In genomic region chr11:981764-982163, GRCh38 we compare ENCODE assay signal across 36 cellular contexts. TPM values are rescaled to one million over a fixed set of nuclear protein-coding genes. Genes with fewer than 3 reads are reported as not detected.
"Had no signal": no experiment of that assay in that cellular context is flagged by ENCODE, and none has a peak within 500 bp of the region (broad histone marks: within the 10 kb centered on the region; RNA-seq: fewer than 3 reads in every experiment).

No MANE protein-coding gene starts in this region.

- H3K9me3 Mint-ChIP-seq: activated CD4-positive, alpha-beta memory T cell treated with anti-CD3 and anti-CD28 coated beads for 36 hours; activated CD4-positive, alpha-beta T cell treated with anti-CD3 and anti-CD28 coated beads, Interleukin-2, amount 10 ng/mL, durations not matched to agents 24 days and 14 days; activated naive CD4-positive, alpha-beta T cell treated with anti-CD3 and anti-CD28 coated beads for 36 hours; activated naive CD4-positive, alpha-beta T cell treated with anti-CD3 and anti-CD28 coated beads, Interleukin-2, amount 50 U/mL, for 24 hours; activated naive CD8-positive, alpha-beta T cell treated with anti-CD3 and anti-CD28 coated beads for 36 hours; activated naive CD8-positive, alpha-beta T cell treated with anti-CD3 and anti-CD28 coated beads, Interleukin-2, amount 50 U/mL, for 24 hours; activated T-helper 1 cell treated with anti-CD3 and anti-CD28 coated beads, Interleukin-12 subunit alpha, Interleukin-12 subunit beta, Interleukin-2, Interleukin-4 antibody, amounts not matched to agents 30 ng/mL and 10 ng/mL and 1 ng/mL, durations not matched to agents 14 hours and 24 hours and 36 hours; activated T-helper 2 cell treated with anti-CD3 and anti-CD28 coated beads, Interferon-gamma antibody, Interleukin-2, Interleukin-4, amounts not matched to agents 10 μg/mL and 5 μg/mL and 100 μg/mL, durations not matched to agents 14 hours and 24 hours and 36 hours had no signal

- H3K4me3 ChIP-seq: adrenal gland, body of pancreas, esophagus squamous epithelium, gastroesophageal sphincter had no signal

- H3K27ac Mint-ChIP-seq: activated CD4-positive, alpha-beta memory T cell treated with anti-CD3 and anti-CD28 coated beads for 36 hours; activated CD4-positive, alpha-beta T cell treated with anti-CD3 and anti-CD28 coated beads for 36 hours; activated CD4-positive, alpha-beta T cell treated with anti-CD3 and anti-CD28 coated beads, Interleukin-2, amount 10 ng/mL, durations not matched to agents 24 days and 14 days; activated CD8-positive, alpha-beta memory T cell treated with anti-CD3 and anti-CD28 coated beads, Interleukin-2, amount 10 ng/mL, durations not matched to agents 7 days and 5 days; activated CD8-positive, alpha-beta T cell treated with anti-CD3 and anti-CD28 coated beads, Interleukin-2, amount 10 ng/mL, durations not matched to agents 7 days and 5 days; activated naive CD4-positive, alpha-beta T cell treated with anti-CD3 and anti-CD28 coated beads for 36 hours; activated naive CD4-positive, alpha-beta T cell treated with anti-CD3 and anti-CD28 coated beads, Interleukin-2, amount 50 U/mL, for 24 hours; activated naive CD8-positive, alpha-beta T cell treated with anti-CD3 and anti-CD28 coated beads for 36 hours; activated naive CD8-positive, alpha-beta T cell treated with anti-CD3 and anti-CD28 coated beads, Interleukin-2, amount 50 U/mL, for 24 hours; activated T-helper 1 cell treated with anti-CD3 and anti-CD28 coated beads, Interleukin-12 subunit alpha, Interleukin-12 subunit beta, Interleukin-2, Interleukin-4 antibody, amounts not matched to agents 30 ng/mL and 10 ng/mL and 1 ng/mL, durations not matched to agents 14 hours and 24 hours and 36 hours; activated T-helper 2 cell treated with anti-CD3 and anti-CD28 coated beads, Interferon-gamma antibody, Interleukin-2, Interleukin-4, amounts not matched to agents 10 μg/mL and 5 μg/mL and 100 μg/mL, durations not matched to agents 14 hours and 24 hours and 36 hours had no signal

- ATAC-seq: activated CD4-positive, alpha-beta T cell treated with anti-CD3 and anti-CD28 coated beads for 36 hours; activated CD8-positive, alpha-beta memory T cell treated with anti-CD3 and anti-CD28 coated beads, Interleukin-2, amount 10 ng/mL, durations not matched to agents 7 days and 5 days; activated CD8-positive, alpha-beta T cell treated with anti-CD3 and anti-CD28 coated beads, Interleukin-2, amount 10 ng/mL, durations not matched to agents 7 days and 5 days; activated naive CD8-positive, alpha-beta T cell treated with anti-CD3 and anti-CD28 coated beads, Interleukin-2, amount 50 U/mL, for 24 hours; body of pancreas; gastroesophageal sphincter had no signal

- H3K4me3 Mint-ChIP-seq: activated CD4-positive, alpha-beta memory T cell treated with anti-CD3 and anti-CD28 coated beads for 36 hours; activated CD4-positive, alpha-beta T cell treated with anti-CD3 and anti-CD28 coated beads for 36 hours; activated CD4-positive, alpha-beta T cell treated with anti-CD3 and anti-CD28 coated beads, Interleukin-2, amount 10 ng/mL, durations not matched to agents 24 days and 14 days; activated CD8-positive, alpha-beta memory T cell treated with anti-CD3 and anti-CD28 coated beads, Interleukin-2, amount 10 ng/mL, durations not matched to agents 7 days and 5 days; activated CD8-positive, alpha-beta T cell treated with anti-CD3 and anti-CD28 coated beads, Interleukin-2, amount 10 ng/mL, durations not matched to agents 7 days and 5 days; activated naive CD4-positive, alpha-beta T cell treated with anti-CD3 and anti-CD28 coated beads for 36 hours; activated naive CD4-positive, alpha-beta T cell treated with anti-CD3 and anti-CD28 coated beads, Interleukin-2, amount 50 U/mL, for 24 hours; activated naive CD8-positive, alpha-beta T cell treated with anti-CD3 and anti-CD28 coated beads for 36 hours; activated naive CD8-positive, alpha-beta T cell treated with anti-CD3 and anti-CD28 coated beads, Interleukin-2, amount 50 U/mL, for 24 hours; activated T-helper 1 cell treated with anti-CD3 and anti-CD28 coated beads, Interleukin-12 subunit alpha, Interleukin-12 subunit beta, Interleukin-2, Interleukin-4 antibody, amounts not matched to agents 30 ng/mL and 10 ng/mL and 1 ng/mL, durations not matched to agents 14 hours and 24 hours and 36 hours had no signal

- H3K9me3 ChIP-seq: adrenal gland, body of pancreas, esophagus squamous epithelium, gastroesophageal sphincter had no signal

- H3K27me3 Mint-ChIP-seq: activated CD4-positive, alpha-beta memory T cell treated with anti-CD3 and anti-CD28 coated beads for 36 hours; activated CD4-positive, alpha-beta T cell treated with anti-CD3 and anti-CD28 coated beads for 36 hours; activated CD4-positive, alpha-beta T cell treated with anti-CD3 and anti-CD28 coated beads, Interleukin-2, amount 10 ng/mL, durations not matched to agents 24 days and 14 days; activated CD8-positive, alpha-beta memory T cell treated with anti-CD3 and anti-CD28 coated beads, Interleukin-2, amount 10 ng/mL, durations not matched to agents 7 days and 5 days; activated naive CD4-positive, alpha-beta T cell treated with anti-CD3 and anti-CD28 coated beads, Interleukin-2, amount 50 U/mL, for 24 hours; activated naive CD8-positive, alpha-beta T cell treated with anti-CD3 and anti-CD28 coated beads for 36 hours; activated naive CD8-positive, alpha-beta T cell treated with anti-CD3 and anti-CD28 coated beads, Interleukin-2, amount 50 U/mL, for 24 hours had no signal

- H3K4me1 ChIP-seq: body of pancreas had no signal

- H3K27me3 ChIP-seq: adrenal gland, body of pancreas, esophagus squamous epithelium, gastroesophageal sphincter had no signal

- DNase-seq: activated CD4-positive, alpha-beta memory T cell treated with anti-CD3 and anti-CD28 coated beads for 36 hours; activated CD4-positive, alpha-beta T cell treated with anti-CD3 and anti-CD28 coated beads for 36 hours; activated CD4-positive, alpha-beta T cell treated with anti-CD3 and anti-CD28 coated beads, Interleukin-2, amount 10 ng/mL, durations not matched to agents 24 days and 14 days; activated CD4-positive, CD25-positive, alpha-beta regulatory T cell; activated CD4-positive, CD25-positive, alpha-beta regulatory T cell treated with anti-CD3 and anti-CD28 coated beads, Interleukin-2, amount 50 U/mL, for 72 hours; activated CD8-positive, alpha-beta memory T cell treated with anti-CD3 and anti-CD28 coated beads, Interleukin-2, amount 10 ng/mL, durations not matched to agents 7 days and 5 days; activated CD8-positive, alpha-beta memory T cell treated with anti-CD3 and anti-CD28 coated beads, Interleukin-2, amount 50 U/mL, for 4 hours; activated CD8-positive, alpha-beta T cell treated with anti-CD3 and anti-CD28 coated beads, Interleukin-2, amount 10 ng/mL, durations not matched to agents 7 days and 5 days; activated effector memory CD4-positive, alpha-beta T cell treated with anti-CD3 and anti-CD28 coated beads, Interleukin-2, amount 50 U/mL, for 16 hours; activated naive CD4-positive, alpha-beta T cell treated with anti-CD3 and anti-CD28 coated beads for 36 hours; activated naive CD8-positive, alpha-beta T cell treated with anti-CD3 and anti-CD28 coated beads for 36 hours; activated naive CD8-positive, alpha-beta T cell treated with anti-CD3 and anti-CD28 coated beads, Interleukin-2, amount 50 U/mL, for 24 hours; activated T-cell treated with anti-CD3 and anti-CD28 coated beads, Interleukin-2, amount 50 U/mL, for 1 hour; activated T-cell treated with anti-CD3 and anti-CD28 coated beads, Interleukin-2, amount 50 U/mL, for 48 hours; adrenal gland; aorta; body of pancreas; caudate nucleus; cortex of kidney; dermis blood vessel endothelial cell; effector CD4-positive, alpha-beta T cell; esophagus squamous epithelium; foreskin melanocyte; T-helper 1 cell; T-helper 2 cell had no signal

- H3K27ac ChIP-seq: adrenal gland, body of pancreas, epithelial cell of prostate, esophagus squamous epithelium, gastroesophageal sphincter had no signal

- H3K4me1 Mint-ChIP-seq: activated CD4-positive, alpha-beta T cell treated with anti-CD3 and anti-CD28 coated beads for 36 hours; activated CD4-positive, alpha-beta T cell treated with anti-CD3 and anti-CD28 coated beads, Interleukin-2, amount 10 ng/mL, durations not matched to agents 24 days and 14 days; activated naive CD8-positive, alpha-beta T cell treated with anti-CD3 and anti-CD28 coated beads, Interleukin-2, amount 50 U/mL, for 24 hours had no signal

RNA-seq across cellular contexts. Expression of gene MUC6, which starts 54.8 kb away (rescaled TPM):
- total RNA-seq: activated CD4-positive, alpha-beta memory T cell treated with anti-CD3 and anti-CD28 coated beads for 36 hours; activated CD4-positive, alpha-beta T cell treated with anti-CD3 and anti-CD28 coated beads for 36 hours; activated CD4-positive, alpha-beta T cell treated with anti-CD3 and anti-CD28 coated beads, Interleukin-2, amount 10 ng/mL, durations not matched to agents 24 days and 14 days; activated CD8-positive, alpha-beta memory T cell treated with anti-CD3 and anti-CD28 coated beads for 36 hours; activated CD8-positive, alpha-beta memory T cell treated with anti-CD3 and anti-CD28 coated beads, Interleukin-2, amount 10 ng/mL, durations not matched to agents 7 days and 5 days; activated CD8-positive, alpha-beta T cell treated with anti-CD3 and anti-CD28 coated beads, Interleukin-2, amount 10 ng/mL, durations not matched to agents 7 days and 5 days; activated naive CD4-positive, alpha-beta T cell treated with anti-CD3 and anti-CD28 coated beads for 36 hours; activated naive CD8-positive, alpha-beta T cell treated with anti-CD3 and anti-CD28 coated beads for 36 hours; activated T-helper 1 cell treated with anti-CD3 and anti-CD28 coated beads, Interleukin-12 subunit alpha, Interleukin-12 subunit beta, Interleukin-2, Interleukin-4 antibody, amounts not matched to agents 30 ng/mL and 10 ng/mL and 1 ng/mL, durations not matched to agents 14 hours and 24 hours and 36 hours; activated T-helper 2 cell treated with anti-CD3 and anti-CD28 coated beads, Interferon-gamma antibody, Interleukin-2, Interleukin-4, amounts not matched to agents 10 μg/mL and 5 μg/mL and 100 μg/mL, durations not matched to agents 14 hours and 24 hours and 36 hours; aorta; chondrocyte; dermis blood vessel endothelial cell; endothelial cell of umbilical vein; fibroblast of lung; fibroblast of villous mesenchyme; glomerular endothelial cell had no signal
- polyA plus RNA-seq: endothelial cell of umbilical vein, fibroblast of lung had no signal
